ENCODE assay signal across 14 cellular contexts in the genomic region with DNA sequence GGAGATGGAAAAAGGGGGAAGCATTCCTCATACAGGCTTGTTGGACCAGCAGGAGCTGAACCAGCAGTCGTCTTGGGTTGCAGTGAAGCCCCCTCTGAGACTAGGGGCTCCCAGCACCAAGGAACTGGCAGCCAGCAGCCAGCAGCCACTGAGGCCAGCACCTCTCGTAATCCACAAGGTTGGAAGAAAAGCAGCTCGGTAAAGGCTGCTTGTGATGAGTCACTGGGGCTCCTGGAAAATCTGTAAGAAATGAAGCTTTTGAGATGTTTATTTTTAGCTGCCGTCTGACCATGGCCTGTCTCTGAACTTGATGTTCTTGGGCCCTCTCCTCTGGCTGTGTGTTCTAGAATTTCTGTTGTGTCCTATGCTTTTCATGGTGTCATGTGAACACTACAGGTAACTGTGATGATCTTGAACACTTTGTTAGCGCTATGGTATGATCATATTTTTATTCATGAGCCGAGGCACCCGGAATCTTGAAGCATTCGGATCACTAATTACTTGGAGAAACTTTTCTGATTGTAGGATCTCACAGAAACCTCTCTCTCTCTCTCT. TPM values are rescaled to one million over a fixed set of nuclear protein-coding genes. Genes with fewer than 3 reads are reported as not detected.
DNase-seq lines count a peak whose midpoint lies in the region; ATAC-seq and TF ChIP-seq lines count a peak whose summit lies in the region.
"Had no signal": no experiment of that assay in that cellular context is flagged by ENCODE, and none has a peak within 500 bp of the region (broad histone marks: within the 10 kb centered on the region; RNA-seq: fewer than 3 reads in every experiment).

No MANE protein-coding gene starts in this region.

- no peak for ATAC-seq in HG03378 (IDR thresholded peaks at IDR 0.05; ENCODE audit: unreplicated experiment)

- peaks cover 5% of the 10 kb centered on the region for H3K27me3 ChIP-seq in adrenal gland
- H3K27me3 ChIP-seq in skeletal muscle tissue (ENCODE audit: control insufficient read depth in 3 of 3, insufficient read depth in 3 of 3, low read length in 3 of 3): peaks cover 0 to 8% (median 0%) of the 10 kb centered on the region in 3 donors
- H3K27me3 ChIP-seq: cardiac muscle cell had no signal

- no peak for TF ChIP-seq POLR2A in adrenal gland (IDR thresholded peaks at IDR 0.05)

- H3K27ac ChIP-seq in adrenal gland: peak overlapping the region in 3 of 5 donors; percentile 1 to 44 (median 27)
- peak overlapping the region; percentile 78 for H3K27ac ChIP-seq in skeletal muscle tissue (ENCODE audit: low read depth, low read length)
- H3K27ac ChIP-seq: cardiac muscle cell had no signal

- H3K4me1 ChIP-seq in adrenal gland (replicated peaks in 1 of 2) (peaks cover 5 to 16% of the 10 kb centered on the region in 2 donors), skeletal muscle tissue (ENCODE audit: control insufficient read depth in 3 of 3, insufficient read depth in 3 of 3, low read length in 3 of 3) (peaks cover 29 to 58% (median 52%) of the 10 kb centered on the region in 3 donors)

- DNase-seq in ELR (ENCODE audit: low read depth) (peak; percentile 27), adrenal gland (peak; percentile 35 to 66 (median 59)), fibroblast of pulmonary artery (ENCODE audit: low read depth) (peak; percentile 67), OCI-M2 (lab: John Stamatoyannopoulos, UW; ENCODE audit: unreplicated experiment) (no peak), NCI-H82 (lab: John Stamatoyannopoulos, UW) (no peak), 8988T (no peak)
- DNase-seq: COR-L47, glutamatergic neuron, mammary epithelial cell, NCI-H187 treated with DMSO at 0.1 percent for 48 hours had no signal

- H3K9ac ChIP-seq in skeletal muscle tissue (ENCODE audit: low read depth in 1 of 3, low read length in 3 of 3): peak overlapping the region in 1 of 3 donors; percentile 20

- TF ChIP-seq CTCF in adrenal gland (IDR thresholded peaks at IDR 0.05) (no peak), fibroblast of pulmonary artery (IDR thresholded peaks at IDR 0.05; ENCODE audit: low read length, missing control alignments) (no peak)

- WGBS in adrenal gland, 4 donors: 42 to 60% (median 47%) methylated on average over 5 to 8 of the region's 8 CpGs

- no peaks in the 10 kb centered on the region for H3K36me3 ChIP-seq in adrenal gland (replicated peaks in 1 of 2)
- no peaks in the 10 kb centered on the region for H3K36me3 ChIP-seq in skeletal muscle tissue (ENCODE audit: control insufficient read depth in 3 of 3, insufficient read depth in 3 of 3, low read length in 3 of 3)
- H3K36me3 ChIP-seq: cardiac muscle cell had no signal

- no peak overlapping the region for H3K4me3 ChIP-seq in adrenal gland
- H3K4me3 ChIP-seq in fibroblast of pulmonary artery (replicated peaks; ENCODE audit: low read depth, low read length): no peak overlapping the region
- no peak overlapping the region for H3K4me3 ChIP-seq in skeletal muscle tissue (ENCODE audit: low read length in 3 of 3)
- H3K4me3 ChIP-seq: cardiac muscle cell, GM12878 had no signal

- H3K9me3 ChIP-seq in adrenal gland (replicated peaks in 1 of 3) (no peaks in the 10 kb centered on the region), skeletal muscle tissue (ENCODE audit: control insufficient read depth in 3 of 3, low read length in 3 of 3) (no peaks in the 10 kb centered on the region)

- intact Hi-C loops in adrenal gland (cut with DNase I): no loop called here

RNA-seq across cellular contexts. Expression of a gene that starts 18.6 kb away (rescaled TPM):
- total RNA-seq in adrenal gland (1 to 10 TPM; 3.6 to 8.8 (median 5.0) TPM), skeletal muscle tissue (15.7 TPM)
- polyA plus RNA-seq in adrenal gland: 1 to 10 TPM; 1.2 to 3.6 (median 1.3) TPM

Comparison
In these comparisons a context has a peak if more than half of its experiments do, and no peak if none do; other contexts are left out.
1. DNase-seq: peak in ELR (single experiment), adrenal gland (7 of 7) and fibroblast of pulmonary artery (single experiment); none in OCI-M2 (single experiment), NCI-H82 (single experiment) and 8988T (single experiment).